8 cellular contexts compared by ENCODE assay signal in the genomic region with DNA sequence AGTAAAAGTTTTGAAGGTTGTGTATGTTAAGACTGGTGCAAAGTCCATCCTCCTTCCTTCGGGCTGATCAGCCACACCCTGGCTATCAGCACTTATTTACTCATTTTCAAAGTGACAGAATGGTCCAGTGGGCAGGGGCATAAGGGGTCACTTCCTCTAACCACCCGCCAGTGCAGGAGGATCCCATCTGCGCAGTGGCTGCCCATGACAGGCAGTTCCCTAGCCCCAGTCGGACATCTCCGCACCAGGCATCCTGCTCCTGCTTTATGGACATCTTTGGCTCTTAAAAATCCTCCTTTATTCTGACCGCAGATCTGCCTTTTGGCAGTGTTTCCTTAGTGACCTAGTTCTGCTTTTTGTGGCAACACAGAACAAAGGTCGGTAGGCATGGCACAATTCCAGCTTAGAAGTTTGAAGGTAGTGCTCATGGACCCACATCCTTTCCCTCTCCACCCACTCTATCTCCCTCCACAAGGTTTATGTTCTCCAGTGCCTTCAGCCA. TPM values are rescaled to one million over a fixed set of nuclear protein-coding genes. Genes with fewer than 3 reads are reported as not detected.
DNase-seq lines count a peak whose midpoint lies in the region; ATAC-seq lines count a peak whose summit lies in the region.

No MANE protein-coding gene starts in this region.

- no peak overlapping the region for H3K4ac ChIP-seq in neuronal stem cell (ENCODE audit: low read length)

- peak overlapping the region; percentile 36 for H3K18ac ChIP-seq in neuronal stem cell (ENCODE audit: low read length)

- H3K36me3 Mint-ChIP-seq in activated T-helper 17 cell treated with anti-CD3 and anti-CD28 coated beads, Interleukin-2, amount 50 U/mL, for 72 hours (ENCODE audit: low read depth): peaks cover 22% of the 10 kb centered on the region

- no peak overlapping the region for H2AK5ac ChIP-seq in neuronal stem cell (ENCODE audit: low read depth, low read length)

- H3K4me3 ChIP-seq in neuronal stem cell (ENCODE audit: low read length in 2 of 2): no peak overlapping the region

- H3K14ac ChIP-seq in neuronal stem cell (ENCODE audit: low read length): no peak overlapping the region

- H2BK15ac ChIP-seq in neuronal stem cell (ENCODE audit: low read length): no peak overlapping the region

- H2BK12ac ChIP-seq in neuronal stem cell (ENCODE audit: low read length): no peak overlapping the region

- WGBS in neuronal stem cell (ENCODE audit: extremely low coverage in 2 of 2, insufficient read length in 2 of 2, insufficient replicate concordance in 1 of 2), 2 donors: no CpG with 5 or more reads among the region's 7 CpGs

- no peak overlapping the region for H4K8ac ChIP-seq in neuronal stem cell (ENCODE audit: low read depth, low read length)

- no peaks in the 10 kb centered on the region for H3K79me1 ChIP-seq in neuronal stem cell (ENCODE audit: low read depth, low read length)

- H4K91ac ChIP-seq in neuronal stem cell (ENCODE audit: low read depth, low read length, poor library complexity): no peak overlapping the region

- no peak overlapping the region for H2BK5ac ChIP-seq in neuronal stem cell (ENCODE audit: low read length)

- H3K27ac Mint-ChIP-seq in activated T-helper 17 cell treated with anti-CD3 and anti-CD28 coated beads, Interleukin-2, amount 50 U/mL, for 72 hours: peak overlapping the region; percentile 68

- no peaks in the 10 kb centered on the region for H3K9me3 ChIP-seq in neuronal stem cell (replicated peaks in 1 of 2; ENCODE audit: control insufficient read depth in 2 of 2, insufficient read depth in 1 of 2, low read depth in 1 of 2, low read length in 2 of 2)

- no peak overlapping the region for H3K27ac ChIP-seq in neuronal stem cell (replicated peaks; ENCODE audit: low read length)

- H3K4me2 ChIP-seq in neuronal stem cell (ENCODE audit: insufficient read depth, low read length, poor library complexity, severe bottlenecking): no peak overlapping the region

- H3K27me3 Mint-ChIP-seq in activated T-helper 17 cell treated with anti-CD3 and anti-CD28 coated beads, Interleukin-2, amount 50 U/mL, for 72 hours: no peaks in the 10 kb centered on the region

- peaks cover 2 to 18% of the 10 kb centered on the region in 2 donors for H3K4me1 ChIP-seq in neuronal stem cell (ENCODE audit: control insufficient read depth in 2 of 2, insufficient read depth in 1 of 2, low read depth in 1 of 2, low read length in 2 of 2)

- no peak for DNase-seq in neuronal stem cell (ENCODE audit: low spot score)
- no peak for DNase-seq in NCI-H2227 treated with DMSO at 0.1 percent for 48 hours (lab: John Stamatoyannopoulos, UW)
- no peak for DNase-seq in AG20443 (ENCODE audit: low spot score)

- ATAC-seq in GM18867 (IDR thresholded peaks at IDR 0.05; ENCODE audit: unreplicated experiment) (peak; percentile 32), HG03571 (IDR thresholded peaks at IDR 0.05; ENCODE audit: unreplicated experiment) (peak; percentile 67), HG03457 (IDR thresholded peaks at IDR 0.05; ENCODE audit: unreplicated experiment) (no peak), GM19351 (IDR thresholded peaks at IDR 0.05; ENCODE audit: unreplicated experiment) (no peak)
- no peak for ATAC-seq in activated T-helper 17 cell treated with anti-CD3 and anti-CD28 coated beads, Interleukin-2, amount 50 U/mL, for 72 hours (replicated peaks)

- no peak overlapping the region for H3K9ac ChIP-seq in neuronal stem cell (ENCODE audit: low read depth, low read length, poor library complexity)

- no peaks in the 10 kb centered on the region for H3K36me3 ChIP-seq in neuronal stem cell (replicated peaks in 1 of 2; ENCODE audit: control insufficient read depth in 2 of 2, insufficient read depth in 2 of 2, low read length in 2 of 2)

- H3K4me3 Mint-ChIP-seq in activated T-helper 17 cell treated with anti-CD3 and anti-CD28 coated beads, Interleukin-2, amount 50 U/mL, for 72 hours: peak overlapping the region; percentile 70

- no peaks in the 10 kb centered on the region for H3K9me3 Mint-ChIP-seq in activated T-helper 17 cell treated with anti-CD3 and anti-CD28 coated beads, Interleukin-2, amount 50 U/mL, for 72 hours

- H3K27me3 ChIP-seq in neuronal stem cell (ENCODE audit: control insufficient read depth in 3 of 3, insufficient read depth in 3 of 3, low read depth in 1 of 3, low read length in 3 of 3): no peaks in the 10 kb centered on the region

- H2AFZ ChIP-seq in neuronal stem cell (ENCODE audit: low read length): no peak overlapping the region

- H3K23ac ChIP-seq in neuronal stem cell (ENCODE audit: low read depth, low read length, poor library complexity): no peak overlapping the region

- H3K4me1 Mint-ChIP-seq in activated T-helper 17 cell treated with anti-CD3 and anti-CD28 coated beads, Interleukin-2, amount 50 U/mL, for 72 hours: peaks cover 56% of the 10 kb centered on the region

- H2BK120ac ChIP-seq in neuronal stem cell (ENCODE audit: low read depth, low read length): no peak overlapping the region

RNA-seq across cellular contexts. Expression of a gene that starts 55.9 kb away (rescaled TPM):
- 10 to 100 TPM; 41.6 to 44.7 TPM for total RNA-seq in activated T-helper 17 cell treated with anti-CD3 and anti-CD28 coated beads, Interleukin-2, amount 50 U/mL, for 72 hours
- 2.2 TPM for polyA plus RNA-seq in neuronal stem cell (2013, experiment 1 of 2)
- polyA plus RNA-seq in neuronal stem cell (2013, experiment 2 of 2): 2.7 TPM

Comparison
In these comparisons a context has a peak if more than half of its experiments do, and no peak if none do; other contexts are left out.
1. ATAC-seq: peak in GM18867 (single experiment) and HG03571 (single experiment); none in activated T-helper 17 cell treated with anti-CD3 and anti-CD28 coated beads, Interleukin-2, amount 50 U/mL, for 72 hours (single experiment), HG03457 (single experiment) and GM19351 (single experiment).